ENCODE assay signal across 27 cellular contexts in genomic region chr2:113285816-113286215, GRCh38.
"Had no signal": no experiment of that assay in that cellular context is flagged by ENCODE, and none has a peak within 500 bp of the region (broad histone marks: within the 10 kb centered on the region; RNA-seq: fewer than 3 reads in every experiment).

No MANE protein-coding gene starts in this region.

- H3K9me3 ChIP-seq: ovary, suprapubic skin, transverse colon had no signal

- H3K27ac Mint-ChIP-seq: activated naive CD4-positive, alpha-beta T cell treated with anti-CD3 and anti-CD28 coated beads for 36 hours; activated naive CD8-positive, alpha-beta T cell treated with anti-CD3 and anti-CD28 coated beads, Interleukin-2, amount 10 ng/mL, durations not matched to agents 7 days and 5 days; activated T-cell treated with anti-CD3 and anti-CD28 coated beads, Interleukin-2, amount 50 U/mL, for 24 hours; activated T-helper 2 cell treated with anti-CD3 and anti-CD28 coated beads, Interferon-gamma antibody, Interleukin-2, Interleukin-4, amounts not matched to agents 10 μg/mL and 5 μg/mL and 100 μg/mL, durations not matched to agents 14 hours and 24 hours and 36 hours; mesothelial cell of epicardium; natural killer cell; stimulated activated effector memory CD8-positive, alpha-beta T cell treated with anti-CD3 and anti-CD28 coated beads, Interleukin-12 subunit alpha, Interleukin-12 subunit beta, amount 100 ng/mL, for 72 hours; stimulated activated naive CD8-positive, alpha-beta T cell treated with anti-CD3 and anti-CD28 coated beads, Interleukin-15, amount 100 ng/mL, for 72 hours; T-helper 2 cell treated with Interferon-gamma antibody and Interleukin-4, amounts not matched to agents 5 μg/mL and 100 μg/mL, for 36 hours had no signal

- H3K27me3 ChIP-seq: ovary, suprapubic skin, transverse colon had no signal

- FAIRE-seq: keratinocyte, urothelium cell line had no signal

- H3K4me3 ChIP-seq: lung, ovary, skin epidermis, suprapubic skin, transverse colon had no signal

- H3K27me3 Mint-ChIP-seq: activated T-cell treated with anti-CD3 and anti-CD28 coated beads, Interleukin-2, amount 50 U/mL, for 24 hours; stimulated activated naive CD8-positive, alpha-beta T cell treated with anti-CD3 and anti-CD28 coated beads, Interleukin-15, amount 100 ng/mL, for 72 hours had no signal

- H3K4me1 Mint-ChIP-seq: activated naive CD8-positive, alpha-beta T cell treated with anti-CD3 and anti-CD28 coated beads, Interleukin-2, amount 10 ng/mL, durations not matched to agents 7 days and 5 days; natural killer cell; stimulated activated effector memory CD8-positive, alpha-beta T cell treated with anti-CD3 and anti-CD28 coated beads, Interleukin-12 subunit alpha, Interleukin-12 subunit beta, amount 100 ng/mL, for 72 hours; stimulated activated naive CD8-positive, alpha-beta T cell treated with anti-CD3 and anti-CD28 coated beads, Interleukin-15, amount 100 ng/mL, for 72 hours had no signal

- ATAC-seq: natural killer cell; right cardiac atrium; stimulated activated effector memory CD8-positive, alpha-beta T cell treated with anti-CD3 and anti-CD28 coated beads, Interleukin-12 subunit alpha, Interleukin-12 subunit beta, amount 100 ng/mL, for 72 hours; stimulated activated naive CD8-positive, alpha-beta T cell treated with anti-CD3 and anti-CD28 coated beads, Interleukin-15, amount 100 ng/mL, for 72 hours had no signal

- H3K4me3 Mint-ChIP-seq: activated naive CD4-positive, alpha-beta T cell treated with anti-CD3 and anti-CD28 coated beads for 36 hours; activated naive CD8-positive, alpha-beta T cell treated with anti-CD3 and anti-CD28 coated beads, Interleukin-2, amount 10 ng/mL, durations not matched to agents 7 days and 5 days; activated T-cell treated with anti-CD3 and anti-CD28 coated beads, Interleukin-2, amount 50 U/mL, for 24 hours; mesothelial cell of epicardium; natural killer cell; stimulated activated effector memory CD8-positive, alpha-beta T cell treated with anti-CD3 and anti-CD28 coated beads, Interleukin-12 subunit alpha, Interleukin-12 subunit beta, amount 100 ng/mL, for 72 hours; stimulated activated naive CD8-positive, alpha-beta T cell treated with anti-CD3 and anti-CD28 coated beads, Interleukin-15, amount 100 ng/mL, for 72 hours; T-helper 2 cell treated with Interferon-gamma antibody and Interleukin-4, amounts not matched to agents 5 μg/mL and 100 μg/mL, for 36 hours had no signal

- H3K9me3 Mint-ChIP-seq: activated naive CD4-positive, alpha-beta T cell treated with anti-CD3 and anti-CD28 coated beads for 36 hours; activated naive CD8-positive, alpha-beta T cell treated with anti-CD3 and anti-CD28 coated beads, Interleukin-2, amount 10 ng/mL, durations not matched to agents 7 days and 5 days; activated T-cell treated with anti-CD3 and anti-CD28 coated beads, Interleukin-2, amount 50 U/mL, for 24 hours; activated T-helper 2 cell treated with anti-CD3 and anti-CD28 coated beads, Interferon-gamma antibody, Interleukin-2, Interleukin-4, amounts not matched to agents 10 μg/mL and 5 μg/mL and 100 μg/mL, durations not matched to agents 14 hours and 24 hours and 36 hours; mesothelial cell of epicardium; natural killer cell; stimulated activated effector memory CD8-positive, alpha-beta T cell treated with anti-CD3 and anti-CD28 coated beads, Interleukin-12 subunit alpha, Interleukin-12 subunit beta, amount 100 ng/mL, for 72 hours; stimulated activated naive CD8-positive, alpha-beta T cell treated with anti-CD3 and anti-CD28 coated beads, Interleukin-15, amount 100 ng/mL, for 72 hours; T-helper 2 cell treated with Interferon-gamma antibody and Interleukin-4, amounts not matched to agents 5 μg/mL and 100 μg/mL, for 36 hours had no signal

- H3K27ac ChIP-seq: ovary, skin epidermis, suprapubic skin, transverse colon, VCaP had no signal

- DNase-seq: activated CD4-positive, alpha-beta T cell treated with anti-CD3 and anti-CD28 coated beads, Interleukin-2, amount 50 U/mL, for 1 hour; activated CD4-positive, CD25-positive, alpha-beta regulatory T cell treated with anti-CD3 and anti-CD28 coated beads, Interleukin-2, amount 50 U/mL, for 72 hours; activated CD8-positive, alpha-beta memory T cell treated with anti-CD3 and anti-CD28 coated beads for 24 hours; activated CD8-positive, alpha-beta memory T cell treated with anti-CD3 and anti-CD28 coated beads, Interleukin-2, amount 50 U/mL, for 4 hours; activated naive CD4-positive, alpha-beta T cell treated with anti-CD3 and anti-CD28 coated beads for 36 hours; activated naive CD8-positive, alpha-beta T cell treated with anti-CD3 and anti-CD28 coated beads, Interleukin-2, amount 10 ng/mL, durations not matched to agents 7 days and 5 days; activated T-cell treated with anti-CD3 and anti-CD28 coated beads, Interleukin-2, amount 50 U/mL, for 24 hours; amniotic stem cell; cerebellar nuclear complex; cortex of kidney; foreskin fibroblast; natural killer cell; ovary; right cardiac atrium; stimulated activated CD4-positive, alpha-beta T cell treated with anti-CD3 and anti-CD28 coated beads, Interleukin-1b, Interleukin-23, amount 100 ng/mL, for 48 hours; stimulated activated naive CD8-positive, alpha-beta T cell treated with anti-CD3 and anti-CD28 coated beads, Interleukin-15, amount 100 ng/mL, for 72 hours; transverse colon had no signal

- H3K36me3 Mint-ChIP-seq: activated naive CD8-positive, alpha-beta T cell treated with anti-CD3 and anti-CD28 coated beads, Interleukin-2, amount 10 ng/mL, durations not matched to agents 7 days and 5 days; mesothelial cell of epicardium; natural killer cell; stimulated activated effector memory CD8-positive, alpha-beta T cell treated with anti-CD3 and anti-CD28 coated beads, Interleukin-12 subunit alpha, Interleukin-12 subunit beta, amount 100 ng/mL, for 72 hours had no signal

- H3K36me3 ChIP-seq: ovary, suprapubic skin, transverse colon had no signal
